In genomic region chr15:57866149-57866736, GRCh38 we compare ENCODE assay signal across 8 cellular contexts.
DNase-seq lines count a peak whose midpoint lies in the region; ATAC-seq, FAIRE-seq and TF ChIP-seq lines count a peak whose summit lies in the region.

No MANE protein-coding gene starts in this region.

- no peak overlapping the region for H3K4me3 Mint-ChIP-seq in activated CD4-positive, alpha-beta T cell treated with anti-CD3 and anti-CD28 coated beads, Interleukin-2, amount 10 ng/mL, durations not matched to agents 24 days and 14 days
- H3K4me3 Mint-ChIP-seq in endothelial cell (ENCODE audit: unreplicated experiment) (no peak overlapping the region), naive B cell (no peak overlapping the region)

- TF ChIP-seq CTCF in endothelial cell (IDR thresholded peaks at IDR 0.05; ENCODE audit: unreplicated experiment) (peak; percentile 70), upper lobe of left lung (IDR thresholded peaks at IDR 0.05) (peak in 5 of 6 experiments; percentile 35 to 52 (median 48))

- H3K27me3 Mint-ChIP-seq in activated CD4-positive, alpha-beta T cell treated with anti-CD3 and anti-CD28 coated beads, Interleukin-2, amount 10 ng/mL, durations not matched to agents 24 days and 14 days, result peaks cover 47% of the 10 kb centered on the region
- H3K27me3 Mint-ChIP-seq in endothelial cell (ENCODE audit: unreplicated experiment) (peaks cover 2% of the 10 kb centered on the region), naive B cell (peaks cover 33 to 60% (median 58%) of the 10 kb centered on the region in 3 donors)

- H3K36me3 Mint-ChIP-seq in activated CD4-positive, alpha-beta T cell treated with anti-CD3 and anti-CD28 coated beads, Interleukin-2, amount 10 ng/mL, durations not matched to agents 24 days and 14 days (ENCODE audit: low read depth), result no peaks in the 10 kb centered on the region
- H3K36me3 Mint-ChIP-seq in endothelial cell (ENCODE audit: low read depth, unreplicated experiment) (no peaks in the 10 kb centered on the region), naive B cell (no peaks in the 10 kb centered on the region)

- H3K4me1 ChIP-seq in upper lobe of left lung, result no peaks in the 10 kb centered on the region

- no peak for ATAC-seq in naive B cell (ENCODE audit: low read depth in 2 of 2)
- ATAC-seq in upper lobe of left lung (ENCODE audit: low FRiP score in 2 of 2), result peak in 1 of 2 donors; percentile 68

- peaks cover 12% of the 10 kb centered on the region for H3K4me1 Mint-ChIP-seq in activated CD4-positive, alpha-beta T cell treated with anti-CD3 and anti-CD28 coated beads, Interleukin-2, amount 10 ng/mL, durations not matched to agents 24 days and 14 days
- H3K4me1 Mint-ChIP-seq in endothelial cell (ENCODE audit: unreplicated experiment) (no peaks in the 10 kb centered on the region), naive B cell (peaks cover 0 to 24% (median 14%) of the 10 kb centered on the region in 3 donors)

- peak; percentile 27 for DNase-seq in AG08396 (ENCODE audit: low spot score)
- no peak for DNase-seq in GM18507 (ENCODE audit: extremely low spot score, insufficient read length, low read depth)
- peak; percentile 34 for DNase-seq in NCI-H2171 treated with DMSO at 0.1 percent for 48 hours (lab: John Stamatoyannopoulos, UW)
- DNase-seq in activated CD4-positive, alpha-beta T cell treated with anti-CD3 and anti-CD28 coated beads, Interleukin-2, amount 10 ng/mL, durations not matched to agents 24 days and 14 days, result peak; percentile 89
- peak; percentile 83 for DNase-seq in endothelial cell (ENCODE audit: low spot score)
- DNase-seq in naive B cell, result peak; percentile 3
- DNase-seq in upper lobe of left lung, result peak in 1 of 2 donors; percentile 66
- DNase-seq in 8988T, result no peak

- TF ChIP-seq POLR2A in upper lobe of left lung (IDR thresholded peaks at IDR 0.05), result no peak

- no peak for TF ChIP-seq EP300 in upper lobe of left lung (IDR thresholded peaks at IDR 0.05)

- no peaks in the 10 kb centered on the region for H3K9me3 ChIP-seq in upper lobe of left lung

- H3K4me3 ChIP-seq in upper lobe of left lung, result no peak overlapping the region

- intact Hi-C loops in activated CD4-positive, alpha-beta T cell treated with anti-CD3 and anti-CD28 coated beads, Interleukin-2, amount 10 ng/mL, durations not matched to agents 24 days and 14 days (cut with micrococcal nuclease), result loop anchor here (5.0 kb wide), 1 partner anchor 1661 kb away; no protein-coding TSS in a partner anchor

- 48 to 51% methylated on average over 7 of the region's 7 CpGs for WGBS in upper lobe of left lung, 2 donors

- no peak overlapping the region for H3K27ac Mint-ChIP-seq in activated CD4-positive, alpha-beta T cell treated with anti-CD3 and anti-CD28 coated beads, Interleukin-2, amount 10 ng/mL, durations not matched to agents 24 days and 14 days
- H3K27ac Mint-ChIP-seq in endothelial cell (ENCODE audit: unreplicated experiment) (no peak overlapping the region), naive B cell (peak overlapping the region in 1 of 6 donors; percentile 42)

- peak; percentile 67 for FAIRE-seq in GM18507 (lab: Jason Lieb, UNC)

- no peak overlapping the region for H3K27ac ChIP-seq in upper lobe of left lung

- H3K36me3 ChIP-seq in upper lobe of left lung, result no peaks in the 10 kb centered on the region

- no peaks in the 10 kb centered on the region for H3K27me3 ChIP-seq in upper lobe of left lung

- H3K9me3 Mint-ChIP-seq in activated CD4-positive, alpha-beta T cell treated with anti-CD3 and anti-CD28 coated beads, Interleukin-2, amount 10 ng/mL, durations not matched to agents 24 days and 14 days, result no peaks in the 10 kb centered on the region
- H3K9me3 Mint-ChIP-seq in endothelial cell (ENCODE audit: unreplicated experiment) (no peaks in the 10 kb centered on the region), naive B cell (peaks cover 0 to 5% (median 0%) of the 10 kb centered on the region in 7 donors)

Comparison
In these comparisons a context has a peak if more than half of its experiments do, and no peak if none do; other contexts are left out.
1. DNase-seq: peak in AG08396 (single experiment), NCI-H2171 treated with DMSO at 0.1 percent for 48 hours (single experiment), activated CD4-positive, alpha-beta T cell treated with anti-CD3 and anti-CD28 coated beads, Interleukin-2, amount 10 ng/mL, durations not matched to agents 24 days and 14 days (single experiment), endothelial cell (single experiment) and naive B cell (single experiment); none in GM18507 (single experiment) and 8988T (single experiment).